ENCODE assay signal across 1 cellular context in the genomic region with DNA sequence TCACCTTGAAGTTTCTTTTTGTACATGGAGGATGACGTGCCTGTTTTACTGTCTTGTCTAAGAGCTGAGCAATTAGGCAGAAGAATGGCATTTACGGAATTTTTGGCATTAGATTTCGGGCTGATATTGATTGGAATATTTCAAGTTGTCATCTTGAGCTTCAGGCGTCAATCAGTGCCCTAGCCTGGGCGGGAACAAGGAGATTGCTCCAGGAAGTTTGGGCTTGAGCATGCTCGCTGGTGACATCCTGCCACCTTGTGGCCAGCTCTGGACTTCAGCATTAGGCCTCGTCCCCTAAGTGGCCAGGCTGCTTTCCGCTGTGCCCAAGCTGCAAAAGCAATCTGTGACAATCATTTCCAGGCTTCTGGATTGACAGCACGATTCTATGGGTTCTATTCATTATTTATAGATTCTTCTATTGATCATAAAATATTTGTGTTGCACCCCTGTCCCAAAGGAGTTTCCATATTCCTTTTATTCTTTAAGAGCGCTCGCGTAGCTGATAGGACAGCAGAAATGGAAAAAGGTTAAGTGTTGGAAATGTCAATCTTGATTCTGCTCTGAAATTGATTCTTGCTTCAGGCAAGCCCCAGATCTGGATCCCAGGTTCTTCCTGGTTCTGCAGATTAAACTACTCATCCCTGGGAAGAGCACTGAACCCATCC.
TF ChIP-seq lines count a peak whose summit lies in the region.

No MANE protein-coding gene starts in this region.

TF ChIP-seq in K562, 482 proteins besides CTCF, POLR2A, EP300 and RAD21 (continued from another document):
- TF ChIP-seq ZBTB11 (CRISPR knock-in tag; IDR thresholded peaks at IDR 0.05) (no peak), E4F1 (CRISPR knock-in tag; IDR thresholded peaks at IDR 0.05; ENCODE audit: borderline replicate concordance) (no peak), HLTF (IDR thresholded peaks at IDR 0.05) (no peak), KLF16 (IDR thresholded peaks at IDR 0.05) (0 out of 2 replicates have a peak, but pooled peaks have one; percentile 22), RCOR1 (IDR thresholded peaks at IDR 0.05; ENCODE audit: borderline replicate concordance in 1 of 2, low read depth in 2 of 2, low read length in 2 of 2) (peak in 1 of 2 experiments; percentile 39; a peak in 1 of 4 replicates), STAG1 (CRISPR knock-in tag; IDR thresholded peaks at IDR 0.05; ENCODE audit: borderline replicate concordance) (peak; percentile 66; the same call in 1 of the 2 replicates), ARID2 (IDR thresholded peaks at IDR 0.05) (0 out of 2 replicates have a peak, but pooled peaks have one; percentile 25), CC2D1A (IDR thresholded peaks at IDR 0.05) (peak; percentile 16; the same call in 1 of the 2 replicates), ZNF232 (CRISPR knock-in tag; IDR thresholded peaks at IDR 0.05) (no peak), ZNF197 (CRISPR knock-in tag; IDR thresholded peaks at IDR 0.05; ENCODE audit: low read depth) (no peak), BACH1 (tag; IDR thresholded peaks at IDR 0.05) (no peak), SPI1 (IDR thresholded peaks at IDR 0.05; ENCODE audit: borderline replicate concordance, low read depth, low read length) (no peak), ZC3H8 (IDR thresholded peaks at IDR 0.05) (no peak), OTX1 (CRISPR knock-in tag; IDR thresholded peaks at IDR 0.05) (no peak), RB1 (IDR thresholded peaks at IDR 0.05; ENCODE audit: low read depth) (peak; percentile 70; the same call in 1 of the 2 replicates), RBM22 (IDR thresholded peaks at IDR 0.05; ENCODE audit: low read depth, low read length, poor library complexity, severe bottlenecking) (no peak), MTF1 (CRISPR knock-in tag; IDR thresholded peaks at IDR 0.05; ENCODE audit: borderline replicate concordance) (no peak), PKNOX1 (IDR thresholded peaks at IDR 0.05) (peak; percentile 82), E2F6 (IDR thresholded peaks at IDR 0.05; ENCODE audit: borderline replicate concordance in 1 of 2, extremely low read depth in 1 of 2, insufficient read depth in 1 of 2, insufficient read length in 1 of 2, low read depth in 1 of 2, low read length in 1 of 2, poor library complexity in 1 of 2, severe bottlenecking in 1 of 2) (peak; percentile 25 to 81), ZNF217 (CRISPR knock-in tag; IDR thresholded peaks at IDR 0.05) (no peak), ARID1B (IDR thresholded peaks at IDR 0.05) (no peak)
- TF ChIP-seq, protein P1, sequence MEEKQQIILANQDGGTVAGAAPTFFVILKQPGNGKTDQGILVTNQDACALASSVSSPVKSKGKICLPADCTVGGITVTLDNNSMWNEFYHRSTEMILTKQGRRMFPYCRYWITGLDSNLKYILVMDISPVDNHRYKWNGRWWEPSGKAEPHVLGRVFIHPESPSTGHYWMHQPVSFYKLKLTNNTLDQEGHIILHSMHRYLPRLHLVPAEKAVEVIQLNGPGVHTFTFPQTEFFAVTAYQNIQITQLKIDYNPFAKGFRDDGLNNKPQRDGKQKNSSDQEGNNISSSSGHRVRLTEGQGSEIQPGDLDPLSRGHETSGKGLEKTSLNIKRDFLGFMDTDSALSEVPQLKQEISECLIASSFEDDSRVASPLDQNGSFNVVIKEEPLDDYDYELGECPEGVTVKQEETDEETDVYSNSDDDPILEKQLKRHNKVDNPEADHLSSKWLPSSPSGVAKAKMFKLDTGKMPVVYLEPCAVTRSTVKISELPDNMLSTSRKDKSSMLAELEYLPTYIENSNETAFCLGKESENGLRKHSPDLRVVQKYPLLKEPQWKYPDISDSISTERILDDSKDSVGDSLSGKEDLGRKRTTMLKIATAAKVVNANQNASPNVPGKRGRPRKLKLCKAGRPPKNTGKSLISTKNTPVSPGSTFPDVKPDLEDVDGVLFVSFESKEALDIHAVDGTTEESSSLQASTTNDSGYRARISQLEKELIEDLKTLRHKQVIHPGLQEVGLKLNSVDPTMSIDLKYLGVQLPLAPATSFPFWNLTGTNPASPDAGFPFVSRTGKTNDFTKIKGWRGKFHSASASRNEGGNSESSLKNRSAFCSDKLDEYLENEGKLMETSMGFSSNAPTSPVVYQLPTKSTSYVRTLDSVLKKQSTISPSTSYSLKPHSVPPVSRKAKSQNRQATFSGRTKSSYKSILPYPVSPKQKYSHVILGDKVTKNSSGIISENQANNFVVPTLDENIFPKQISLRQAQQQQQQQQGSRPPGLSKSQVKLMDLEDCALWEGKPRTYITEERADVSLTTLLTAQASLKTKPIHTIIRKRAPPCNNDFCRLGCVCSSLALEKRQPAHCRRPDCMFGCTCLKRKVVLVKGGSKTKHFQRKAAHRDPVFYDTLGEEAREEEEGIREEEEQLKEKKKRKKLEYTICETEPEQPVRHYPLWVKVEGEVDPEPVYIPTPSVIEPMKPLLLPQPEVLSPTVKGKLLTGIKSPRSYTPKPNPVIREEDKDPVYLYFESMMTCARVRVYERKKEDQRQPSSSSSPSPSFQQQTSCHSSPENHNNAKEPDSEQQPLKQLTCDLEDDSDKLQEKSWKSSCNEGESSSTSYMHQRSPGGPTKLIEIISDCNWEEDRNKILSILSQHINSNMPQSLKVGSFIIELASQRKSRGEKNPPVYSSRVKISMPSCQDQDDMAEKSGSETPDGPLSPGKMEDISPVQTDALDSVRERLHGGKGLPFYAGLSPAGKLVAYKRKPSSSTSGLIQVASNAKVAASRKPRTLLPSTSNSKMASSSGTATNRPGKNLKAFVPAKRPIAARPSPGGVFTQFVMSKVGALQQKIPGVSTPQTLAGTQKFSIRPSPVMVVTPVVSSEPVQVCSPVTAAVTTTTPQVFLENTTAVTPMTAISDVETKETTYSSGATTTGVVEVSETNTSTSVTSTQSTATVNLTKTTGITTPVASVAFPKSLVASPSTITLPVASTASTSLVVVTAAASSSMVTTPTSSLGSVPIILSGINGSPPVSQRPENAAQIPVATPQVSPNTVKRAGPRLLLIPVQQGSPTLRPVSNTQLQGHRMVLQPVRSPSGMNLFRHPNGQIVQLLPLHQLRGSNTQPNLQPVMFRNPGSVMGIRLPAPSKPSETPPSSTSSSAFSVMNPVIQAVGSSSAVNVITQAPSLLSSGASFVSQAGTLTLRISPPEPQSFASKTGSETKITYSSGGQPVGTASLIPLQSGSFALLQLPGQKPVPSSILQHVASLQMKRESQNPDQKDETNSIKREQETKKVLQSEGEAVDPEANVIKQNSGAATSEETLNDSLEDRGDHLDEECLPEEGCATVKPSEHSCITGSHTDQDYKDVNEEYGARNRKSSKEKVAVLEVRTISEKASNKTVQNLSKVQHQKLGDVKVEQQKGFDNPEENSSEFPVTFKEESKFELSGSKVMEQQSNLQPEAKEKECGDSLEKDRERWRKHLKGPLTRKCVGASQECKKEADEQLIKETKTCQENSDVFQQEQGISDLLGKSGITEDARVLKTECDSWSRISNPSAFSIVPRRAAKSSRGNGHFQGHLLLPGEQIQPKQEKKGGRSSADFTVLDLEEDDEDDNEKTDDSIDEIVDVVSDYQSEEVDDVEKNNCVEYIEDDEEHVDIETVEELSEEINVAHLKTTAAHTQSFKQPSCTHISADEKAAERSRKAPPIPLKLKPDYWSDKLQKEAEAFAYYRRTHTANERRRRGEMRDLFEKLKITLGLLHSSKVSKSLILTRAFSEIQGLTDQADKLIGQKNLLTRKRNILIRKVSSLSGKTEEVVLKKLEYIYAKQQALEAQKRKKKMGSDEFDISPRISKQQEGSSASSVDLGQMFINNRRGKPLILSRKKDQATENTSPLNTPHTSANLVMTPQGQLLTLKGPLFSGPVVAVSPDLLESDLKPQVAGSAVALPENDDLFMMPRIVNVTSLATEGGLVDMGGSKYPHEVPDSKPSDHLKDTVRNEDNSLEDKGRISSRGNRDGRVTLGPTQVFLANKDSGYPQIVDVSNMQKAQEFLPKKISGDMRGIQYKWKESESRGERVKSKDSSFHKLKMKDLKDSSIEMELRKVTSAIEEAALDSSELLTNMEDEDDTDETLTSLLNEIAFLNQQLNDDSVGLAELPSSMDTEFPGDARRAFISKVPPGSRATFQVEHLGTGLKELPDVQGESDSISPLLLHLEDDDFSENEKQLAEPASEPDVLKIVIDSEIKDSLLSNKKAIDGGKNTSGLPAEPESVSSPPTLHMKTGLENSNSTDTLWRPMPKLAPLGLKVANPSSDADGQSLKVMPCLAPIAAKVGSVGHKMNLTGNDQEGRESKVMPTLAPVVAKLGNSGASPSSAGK (IDR thresholded peaks at IDR 0.05), result 0 out of 2 replicates have a peak, but pooled peaks have one; percentile 38
